ENCODE assay signal across 16 cellular contexts in the genomic region with DNA sequence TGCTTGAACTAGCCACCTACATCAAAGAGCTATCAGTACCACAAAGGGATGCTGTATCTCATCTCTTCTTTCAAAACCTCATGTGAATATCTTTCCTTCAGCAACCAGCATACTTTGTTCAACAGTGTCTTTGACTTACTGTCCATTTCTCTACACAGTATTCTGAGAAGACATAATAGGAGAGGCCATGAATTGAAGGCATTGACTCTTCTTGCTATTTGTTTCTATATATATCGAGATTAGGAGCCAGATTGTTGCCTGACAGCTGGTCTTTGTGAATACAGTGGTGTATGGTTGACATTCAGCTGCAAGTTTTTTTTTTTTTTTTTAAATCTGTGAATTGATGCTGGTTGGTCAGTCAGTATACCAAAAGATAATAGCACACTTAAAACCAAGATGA. TPM values are rescaled to one million over a fixed set of nuclear protein-coding genes. Genes with fewer than 3 reads are reported as not detected.
DNase-seq lines count a peak whose midpoint lies in the region; TF ChIP-seq lines count a peak whose summit lies in the region.
"Had no signal": no experiment of that assay in that cellular context is flagged by ENCODE, and none has a peak within 500 bp of the region (broad histone marks: within the 10 kb centered on the region; RNA-seq: fewer than 3 reads in every experiment).

No MANE protein-coding gene starts in this region.

- no peaks in the 10 kb centered on the region for H4K20me1 ChIP-seq in smooth muscle cell (ENCODE audit: low read depth)

- intact Hi-C loops in colonic mucosa (cut with DNase I) = no loop called here

- H3K36me3 ChIP-seq in colonic mucosa (no peaks in the 10 kb centered on the region), mesendoderm (ENCODE audit: control insufficient read depth, insufficient read depth, low read length) (no peaks in the 10 kb centered on the region), smooth muscle cell (ENCODE audit: low read depth) (no peaks in the 10 kb centered on the region)

- H3K56ac ChIP-seq in mesendoderm (ENCODE audit: low read length) = no peak overlapping the region

- H3K9me3 ChIP-seq in colonic mucosa (no peaks in the 10 kb centered on the region), smooth muscle cell (replicated peaks; ENCODE audit: low read depth) (no peaks in the 10 kb centered on the region)

- peak overlapping the region; percentile 13 for H3K27ac ChIP-seq in colonic mucosa
- no peak overlapping the region for H3K27ac ChIP-seq in mesendoderm (ENCODE audit: low read depth, low read length)
- peak overlapping the region; percentile 88 for H3K27ac ChIP-seq in smooth muscle cell (ENCODE audit: low read depth)

- no peak overlapping the region for H3K4ac ChIP-seq in mesendoderm (ENCODE audit: low read depth, low read length)

- H3K27me3 ChIP-seq in colonic mucosa (no peaks in the 10 kb centered on the region), mesendoderm (ENCODE audit: insufficient read depth, low read length, poor library complexity) (no peaks in the 10 kb centered on the region), smooth muscle cell (ENCODE audit: low read depth) (no peaks in the 10 kb centered on the region)

- no peak overlapping the region for H2BK5ac ChIP-seq in mesendoderm (ENCODE audit: low read length)

- peak overlapping the region; percentile 65 for H2BK15ac ChIP-seq in mesendoderm (replicated peaks; ENCODE audit: low read depth)

- no peak overlapping the region for H3K18ac ChIP-seq in mesendoderm (ENCODE audit: low read length)

- H4K8ac ChIP-seq in mesendoderm (ENCODE audit: low read depth, low read length) = no peak overlapping the region

- H3K4me3 ChIP-seq in colonic mucosa = no peak overlapping the region
- no peak overlapping the region for H3K4me3 ChIP-seq in mesendoderm (ENCODE audit: low read length)
- H3K4me3 ChIP-seq in smooth muscle cell = no peak overlapping the region

- H3K23ac ChIP-seq in mesendoderm (ENCODE audit: low read length) = no peak overlapping the region

- H2BK120ac ChIP-seq in mesendoderm (ENCODE audit: low read depth, low read length) = no peak overlapping the region

- H3K9ac ChIP-seq in colonic mucosa (ENCODE audit: low read depth in 2 of 2, low read length in 2 of 2) = no peak overlapping the region
- no peak overlapping the region for H3K9ac ChIP-seq in mesendoderm (ENCODE audit: low read length)
- H3K9ac ChIP-seq in smooth muscle cell (ENCODE audit: low read depth) = peak overlapping the region; percentile 25

- no peak overlapping the region for H4K5ac ChIP-seq in mesendoderm (ENCODE audit: low read length)

- H3K79me2 ChIP-seq in mesendoderm (ENCODE audit: control insufficient read depth, insufficient read depth, low read length) (no peaks in the 10 kb centered on the region), smooth muscle cell (ENCODE audit: low read depth) (no peaks in the 10 kb centered on the region)

- no CpG with 5 or more reads among the region's 1 CpG for WGBS in mesendoderm (ENCODE audit: extremely low coverage, insufficient coverage, low lambda C conversion rate)
- 74% methylated on average over 1 of the region's 1 CpG for WGBS in smooth muscle cell (ENCODE audit: low lambda C conversion rate)

- peaks cover 36% of the 10 kb centered on the region for H3F3A ChIP-seq in smooth muscle cell (ENCODE audit: low read depth)

- H3K4me2 ChIP-seq in mesendoderm (ENCODE audit: low read length) (no peak overlapping the region), smooth muscle cell (peak overlapping the region; percentile 79)

- H3K4me1 ChIP-seq in colonic mucosa = peaks cover 5% of the 10 kb centered on the region
- peaks cover 7% of the 10 kb centered on the region for H3K4me1 ChIP-seq in mesendoderm (ENCODE audit: control insufficient read depth, low read depth, low read length)
- H3K4me1 ChIP-seq in smooth muscle cell (ENCODE audit: low read depth) = peaks cover 18% of the 10 kb centered on the region

- no peaks in the 10 kb centered on the region for H3K79me1 ChIP-seq in mesendoderm (ENCODE audit: low read length)

- TF ChIP-seq CTCF in colonic mucosa (IDR thresholded peaks at IDR 0.05) (no peak), smooth muscle cell (IDR thresholded peaks at IDR 0.05; ENCODE audit: borderline replicate concordance, insufficient read depth, poor library complexity, severe bottlenecking) (no peak)

- no peak overlapping the region for H2AFZ ChIP-seq in smooth muscle cell (ENCODE audit: low read depth)

- peak; percentile 31 for DNase-seq in NCI-H2171 treated with DMSO at 0.1 percent for 48 hours (lab: John Stamatoyannopoulos, UW)
- no peak for DNase-seq in NCI-H2171 (lab: John Stamatoyannopoulos, UW)
- DNase-seq in colonic mucosa = no peak
- no peak for DNase-seq in mesendoderm
- no peak for DNase-seq in smooth muscle cell (lab: John Stamatoyannopoulos, UW; ENCODE audit: unreplicated experiment)
- DNase-seq in EL = no peak
- no peak for DNase-seq in OCI-M2 (lab: John Stamatoyannopoulos, UW; ENCODE audit: unreplicated experiment)
- no peak for DNase-seq in hippocampal formation (lab: John Stamatoyannopoulos, UW)
- DNase-seq: CD4-positive, CD25-positive, alpha-beta regulatory T cell; DMS79; GOT3; NCI-H1048; NCI-H446 treated with DMSO at 0.1 percent for 48 hours; NCI-H748 treated with DMSO at 0.1 percent for 48 hours; Right ventricle myocardium superior had no signal

- no peak overlapping the region for H2AK5ac ChIP-seq in mesendoderm (ENCODE audit: low read length)

RNA-seq across cellular contexts. Expression of gene CSRNP1, which starts 12.1 kb away (rescaled TPM):
- 10 to 100 TPM; 11.2 to 26.6 TPM for total RNA-seq in colonic mucosa
- 13.7 TPM for polyA plus RNA-seq in mesendoderm (2013, experiment 1 of 2)
- polyA plus RNA-seq in mesendoderm (2013, experiment 2 of 2) = 13.9 TPM
- total RNA-seq in smooth muscle cell = 124 and 159 TPM in 2 replicates
- polyA plus RNA-seq in smooth muscle cell = 198 and 252 TPM in 2 replicates

RNA-seq across cellular contexts. Expression of gene XIRP1, which starts 26.9 kb away (rescaled TPM):
- total RNA-seq in colonic mucosa (not detected), smooth muscle cell (0.13 and 0.31 TPM in 2 replicates)
- polyA plus RNA-seq in mesendoderm (2013, experiment 1 of 2) = 0.01 TPM
- 0.03 TPM for polyA plus RNA-seq in mesendoderm (2013, experiment 2 of 2)
- polyA plus RNA-seq in smooth muscle cell = 0.60 and 0.75 TPM in 2 replicates
- total RNA-seq: A172; CD4-positive, CD25-positive, alpha-beta regulatory T cell had no signal
- polyA plus RNA-seq: CD4-positive, CD25-positive, alpha-beta regulatory T cell had no signal

RNA-seq across cellular contexts. Expression of gene TTC21A, which starts 58.0 kb away (rescaled TPM):
- total RNA-seq in colonic mucosa = 1 to 10 TPM; 2.8 to 6.1 TPM
- polyA plus RNA-seq in mesendoderm (2013, experiment 1 of 2) = 0.44 TPM
- polyA plus RNA-seq in mesendoderm (2013, experiment 2 of 2) = 0.39 TPM
- total RNA-seq in smooth muscle cell = 1.7 and 2.3 TPM in 2 replicates
- 10.2 and 10.6 TPM in 2 replicates for polyA plus RNA-seq in smooth muscle cell

RNA-seq across cellular contexts. Expression of gene GORASP1, which starts 58.1 kb away (rescaled TPM):
- total RNA-seq in colonic mucosa = 100 to 1,000 TPM in 1 of 2 donors, 10 to 100 TPM in 1; 84.2 to 106 TPM
- polyA plus RNA-seq in mesendoderm (2013, experiment 1 of 2) = 12.0 TPM
- polyA plus RNA-seq in mesendoderm (2013, experiment 2 of 2) = 12.0 TPM
- 27.6 and 29.5 TPM in 2 replicates for total RNA-seq in smooth muscle cell
- 41.6 and 57.0 TPM in 2 replicates for polyA plus RNA-seq in smooth muscle cell
